Comparison of ENCODE assay signal across 1 cellular context in the genomic region with DNA sequence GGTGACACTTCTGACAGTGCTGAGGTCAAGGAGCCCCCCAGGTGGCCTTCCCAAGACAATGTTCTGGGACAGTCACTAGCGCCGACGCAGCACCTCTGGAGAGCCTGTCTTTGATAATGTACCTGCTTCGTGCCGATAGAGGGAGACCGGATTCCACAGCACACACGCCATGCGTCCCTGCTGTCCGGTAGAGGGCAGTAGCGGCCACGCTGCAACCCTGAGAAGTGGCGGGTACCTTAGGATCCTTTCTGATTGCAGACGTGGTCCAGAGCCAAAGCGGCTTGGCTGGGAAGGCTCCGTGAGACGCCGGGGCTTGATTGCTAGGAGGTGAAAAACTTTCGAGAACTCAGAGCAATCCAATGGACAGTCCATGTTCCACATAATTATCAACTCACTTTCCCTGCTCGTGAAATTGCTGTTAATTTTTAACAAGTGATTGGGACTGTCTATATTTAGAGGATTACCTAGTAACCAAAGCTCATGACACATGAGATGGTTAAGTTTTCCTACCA.
TF ChIP-seq lines count a peak whose summit lies in the region.

No MANE protein-coding gene starts in this region.

TF ChIP-seq in HepG2, 621 proteins besides CTCF, POLR2A, EP300 and RAD21 (continued from another document and continues in another):
- TF ChIP-seq, protein P1, sequence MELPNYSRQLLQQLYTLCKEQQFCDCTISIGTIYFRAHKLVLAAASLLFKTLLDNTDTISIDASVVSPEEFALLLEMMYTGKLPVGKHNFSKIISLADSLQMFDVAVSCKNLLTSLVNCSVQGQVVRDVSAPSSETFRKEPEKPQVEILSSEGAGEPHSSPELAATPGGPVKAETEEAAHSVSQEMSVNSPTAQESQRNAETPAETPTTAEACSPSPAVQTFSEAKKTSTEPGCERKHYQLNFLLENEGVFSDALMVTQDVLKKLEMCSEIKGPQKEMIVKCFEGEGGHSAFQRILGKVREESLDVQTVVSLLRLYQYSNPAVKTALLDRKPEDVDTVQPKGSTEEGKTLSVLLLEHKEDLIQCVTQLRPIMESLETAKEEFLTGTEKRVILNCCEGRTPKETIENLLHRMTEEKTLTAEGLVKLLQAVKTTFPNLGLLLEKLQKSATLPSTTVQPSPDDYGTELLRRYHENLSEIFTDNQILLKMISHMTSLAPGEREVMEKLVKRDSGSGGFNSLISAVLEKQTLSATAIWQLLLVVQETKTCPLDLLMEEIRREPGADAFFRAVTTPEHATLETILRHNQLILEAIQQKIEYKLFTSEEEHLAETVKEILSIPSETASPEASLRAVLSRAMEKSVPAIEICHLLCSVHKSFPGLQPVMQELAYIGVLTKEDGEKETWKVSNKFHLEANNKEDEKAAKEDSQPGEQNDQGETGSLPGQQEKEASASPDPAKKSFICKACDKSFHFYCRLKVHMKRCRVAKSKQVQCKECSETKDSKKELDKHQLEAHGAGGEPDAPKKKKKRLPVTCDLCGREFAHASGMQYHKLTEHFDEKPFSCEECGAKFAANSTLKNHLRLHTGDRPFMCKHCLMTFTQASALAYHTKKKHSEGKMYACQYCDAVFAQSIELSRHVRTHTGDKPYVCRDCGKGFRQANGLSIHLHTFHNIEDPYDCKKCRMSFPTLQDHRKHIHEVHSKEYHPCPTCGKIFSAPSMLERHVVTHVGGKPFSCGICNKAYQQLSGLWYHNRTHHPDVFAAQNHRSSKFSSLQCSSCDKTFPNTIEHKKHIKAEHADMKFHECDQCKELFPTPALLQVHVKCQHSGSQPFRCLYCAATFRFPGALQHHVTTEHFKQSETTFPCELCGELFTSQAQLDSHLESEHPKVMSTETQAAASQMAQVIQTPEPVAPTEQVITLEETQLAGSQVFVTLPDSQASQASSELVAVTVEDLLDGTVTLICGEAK (IDR thresholded peaks at IDR 0.05) = no peak
- TF ChIP-seq, protein P1 (CRISPR knock-in tag; IDR thresholded peaks at IDR 0.05) = no peak
- TF ChIP-seq CEBPG (CRISPR knock-in tag; IDR thresholded peaks at IDR 0.05) = peak; percentile 57
- TF ChIP-seq ZKSCAN8 (CRISPR knock-in tag; IDR thresholded peaks at IDR 0.05; ENCODE audit: borderline replicate concordance) = no peak
- no peak for TF ChIP-seq ZNF383 (CRISPR knock-in tag; IDR thresholded peaks at IDR 0.05; ENCODE audit: borderline replicate concordance)
- TF ChIP-seq SRY (CRISPR knock-in tag; IDR thresholded peaks at IDR 0.05) = no peak
- TF ChIP-seq ZKSCAN1 (IDR thresholded peaks at IDR 0.05; ENCODE audit: low read length) = no peak
- no peak for TF ChIP-seq AKAP8 (CRISPR knock-in tag; IDR thresholded peaks at IDR 0.05)
- TF ChIP-seq TAF1 (CRISPR knock-in tag; IDR thresholded peaks at IDR 0.05) = no peak
- no peak for TF ChIP-seq TBP (CRISPR knock-in tag; IDR thresholded peaks at IDR 0.05)
- no peak for TF ChIP-seq SNAPC2 (CRISPR knock-in tag; IDR thresholded peaks at IDR 0.05)
- peak; percentile 58 for TF ChIP-seq FOSL2 (CRISPR knock-in tag; IDR thresholded peaks at IDR 0.05)
- TF ChIP-seq, protein P2, sequence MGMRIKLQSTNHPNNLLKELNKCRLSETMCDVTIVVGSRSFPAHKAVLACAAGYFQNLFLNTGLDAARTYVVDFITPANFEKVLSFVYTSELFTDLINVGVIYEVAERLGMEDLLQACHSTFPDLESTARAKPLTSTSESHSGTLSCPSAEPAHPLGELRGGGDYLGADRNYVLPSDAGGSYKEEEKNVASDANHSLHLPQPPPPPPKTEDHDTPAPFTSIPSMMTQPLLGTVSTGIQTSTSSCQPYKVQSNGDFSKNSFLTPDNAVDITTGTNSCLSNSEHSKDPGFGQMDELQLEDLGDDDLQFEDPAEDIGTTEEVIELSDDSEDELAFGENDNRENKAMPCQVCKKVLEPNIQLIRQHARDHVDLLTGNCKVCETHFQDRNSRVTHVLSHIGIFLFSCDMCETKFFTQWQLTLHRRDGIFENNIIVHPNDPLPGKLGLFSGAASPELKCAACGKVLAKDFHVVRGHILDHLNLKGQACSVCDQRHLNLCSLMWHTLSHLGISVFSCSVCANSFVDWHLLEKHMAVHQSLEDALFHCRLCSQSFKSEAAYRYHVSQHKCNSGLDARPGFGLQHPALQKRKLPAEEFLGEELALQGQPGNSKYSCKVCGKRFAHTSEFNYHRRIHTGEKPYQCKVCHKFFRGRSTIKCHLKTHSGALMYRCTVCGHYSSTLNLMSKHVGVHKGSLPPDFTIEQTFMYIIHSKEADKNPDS (CRISPR knock-in tag; IDR thresholded peaks at IDR 0.05) = no peak
- TF ChIP-seq ZNF101 (CRISPR knock-in tag; IDR thresholded peaks at IDR 0.05; ENCODE audit: borderline replicate concordance, low read depth) = no peak
- TF ChIP-seq, protein P3, sequence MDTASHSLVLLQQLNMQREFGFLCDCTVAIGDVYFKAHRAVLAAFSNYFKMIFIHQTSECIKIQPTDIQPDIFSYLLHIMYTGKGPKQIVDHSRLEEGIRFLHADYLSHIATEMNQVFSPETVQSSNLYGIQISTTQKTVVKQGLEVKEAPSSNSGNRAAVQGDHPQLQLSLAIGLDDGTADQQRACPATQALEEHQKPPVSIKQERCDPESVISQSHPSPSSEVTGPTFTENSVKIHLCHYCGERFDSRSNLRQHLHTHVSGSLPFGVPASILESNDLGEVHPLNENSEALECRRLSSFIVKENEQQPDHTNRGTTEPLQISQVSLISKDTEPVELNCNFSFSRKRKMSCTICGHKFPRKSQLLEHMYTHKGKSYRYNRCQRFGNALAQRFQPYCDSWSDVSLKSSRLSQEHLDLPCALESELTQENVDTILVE (CRISPR knock-in tag; IDR thresholded peaks at IDR 0.05) = peak; percentile 57; the same call in 1 of the 2 replicates
- TF ChIP-seq MED1 (CRISPR knock-in tag; IDR thresholded peaks at IDR 0.05) = no peak
- TF ChIP-seq CHCHD3 (CRISPR knock-in tag; IDR thresholded peaks at IDR 0.05) = no peak
- no peak for TF ChIP-seq ZNF670 (CRISPR knock-in tag; IDR thresholded peaks at IDR 0.05; ENCODE audit: borderline replicate concordance)
- TF ChIP-seq, protein P4, sequence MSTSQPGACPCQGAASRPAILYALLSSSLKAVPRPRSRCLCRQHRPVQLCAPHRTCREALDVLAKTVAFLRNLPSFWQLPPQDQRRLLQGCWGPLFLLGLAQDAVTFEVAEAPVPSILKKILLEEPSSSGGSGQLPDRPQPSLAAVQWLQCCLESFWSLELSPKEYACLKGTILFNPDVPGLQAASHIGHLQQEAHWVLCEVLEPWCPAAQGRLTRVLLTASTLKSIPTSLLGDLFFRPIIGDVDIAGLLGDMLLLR (CRISPR knock-in tag; IDR thresholded peaks at IDR 0.05) = peak; percentile 54; the same call in 1 of the 2 replicates
- peak; percentile 62 for TF ChIP-seq JARID2 (CRISPR knock-in tag; IDR thresholded peaks at IDR 0.05; ENCODE audit: insufficient replicate concordance)
- TF ChIP-seq HNRNPLL (IDR thresholded peaks at IDR 0.05; ENCODE audit: low read depth, low read length, poor library complexity, severe bottlenecking) = peak; percentile 28
- no peak for TF ChIP-seq IRX3 (CRISPR knock-in tag; IDR thresholded peaks at IDR 0.05; ENCODE audit: borderline replicate concordance, low read depth)
- TF ChIP-seq ZNF850 (CRISPR knock-in tag; conservative IDR thresholded peaks at IDR 0.05) = no peak
- peak; percentile 49; the same call in 1 of the 2 replicates for TF ChIP-seq GATAD1 (CRISPR knock-in tag; IDR thresholded peaks at IDR 0.05)
- no peak for TF ChIP-seq CHD4 (IDR thresholded peaks at IDR 0.05; ENCODE audit: borderline replicate concordance, low read length)
- TF ChIP-seq, protein P5, sequence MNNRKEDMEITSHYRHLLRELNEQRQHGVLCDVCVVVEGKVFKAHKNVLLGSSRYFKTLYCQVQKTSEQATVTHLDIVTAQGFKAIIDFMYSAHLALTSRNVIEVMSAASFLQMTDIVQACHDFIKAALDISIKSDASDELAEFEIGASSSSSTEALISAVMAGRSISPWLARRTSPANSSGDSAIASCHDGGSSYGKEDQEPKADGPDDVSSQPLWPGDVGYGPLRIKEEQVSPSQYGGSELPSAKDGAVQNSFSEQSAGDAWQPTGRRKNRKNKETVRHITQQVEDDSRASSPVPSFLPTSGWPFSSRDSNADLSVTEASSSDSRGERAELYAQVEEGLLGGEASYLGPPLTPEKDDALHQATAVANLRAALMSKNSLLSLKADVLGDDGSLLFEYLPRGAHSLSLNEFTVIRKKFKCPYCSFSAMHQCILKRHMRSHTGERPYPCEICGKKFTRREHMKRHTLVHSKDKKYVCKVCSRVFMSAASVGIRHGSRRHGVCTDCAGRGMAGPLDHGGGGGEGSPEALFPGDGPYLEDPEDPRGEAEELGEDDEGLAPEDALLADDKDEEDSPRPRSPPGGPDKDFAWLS (CRISPR knock-in tag; IDR thresholded peaks at IDR 0.05; ENCODE audit: borderline replicate concordance) = no peak
- TF ChIP-seq NFIC (IDR thresholded peaks at IDR 0.05; ENCODE audit: low read length) = no peak
- TF ChIP-seq, protein P6, sequence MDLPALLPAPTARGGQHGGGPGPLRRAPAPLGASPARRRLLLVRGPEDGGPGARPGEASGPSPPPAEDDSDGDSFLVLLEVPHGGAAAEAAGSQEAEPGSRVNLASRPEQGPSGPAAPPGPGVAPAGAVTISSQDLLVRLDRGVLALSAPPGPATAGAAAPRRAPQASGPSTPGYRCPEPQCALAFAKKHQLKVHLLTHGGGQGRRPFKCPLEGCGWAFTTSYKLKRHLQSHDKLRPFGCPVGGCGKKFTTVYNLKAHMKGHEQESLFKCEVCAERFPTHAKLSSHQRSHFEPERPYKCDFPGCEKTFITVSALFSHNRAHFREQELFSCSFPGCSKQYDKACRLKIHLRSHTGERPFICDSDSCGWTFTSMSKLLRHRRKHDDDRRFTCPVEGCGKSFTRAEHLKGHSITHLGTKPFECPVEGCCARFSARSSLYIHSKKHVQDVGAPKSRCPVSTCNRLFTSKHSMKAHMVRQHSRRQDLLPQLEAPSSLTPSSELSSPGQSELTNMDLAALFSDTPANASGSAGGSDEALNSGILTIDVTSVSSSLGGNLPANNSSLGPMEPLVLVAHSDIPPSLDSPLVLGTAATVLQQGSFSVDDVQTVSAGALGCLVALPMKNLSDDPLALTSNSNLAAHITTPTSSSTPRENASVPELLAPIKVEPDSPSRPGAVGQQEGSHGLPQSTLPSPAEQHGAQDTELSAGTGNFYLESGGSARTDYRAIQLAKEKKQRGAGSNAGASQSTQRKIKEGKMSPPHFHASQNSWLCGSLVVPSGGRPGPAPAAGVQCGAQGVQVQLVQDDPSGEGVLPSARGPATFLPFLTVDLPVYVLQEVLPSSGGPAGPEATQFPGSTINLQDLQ (CRISPR knock-in tag; IDR thresholded peaks at IDR 0.05) = no peak
- no peak for TF ChIP-seq PAWR (CRISPR knock-in tag; IDR thresholded peaks at IDR 0.05; ENCODE audit: borderline replicate concordance)
- TF ChIP-seq, protein P7, sequence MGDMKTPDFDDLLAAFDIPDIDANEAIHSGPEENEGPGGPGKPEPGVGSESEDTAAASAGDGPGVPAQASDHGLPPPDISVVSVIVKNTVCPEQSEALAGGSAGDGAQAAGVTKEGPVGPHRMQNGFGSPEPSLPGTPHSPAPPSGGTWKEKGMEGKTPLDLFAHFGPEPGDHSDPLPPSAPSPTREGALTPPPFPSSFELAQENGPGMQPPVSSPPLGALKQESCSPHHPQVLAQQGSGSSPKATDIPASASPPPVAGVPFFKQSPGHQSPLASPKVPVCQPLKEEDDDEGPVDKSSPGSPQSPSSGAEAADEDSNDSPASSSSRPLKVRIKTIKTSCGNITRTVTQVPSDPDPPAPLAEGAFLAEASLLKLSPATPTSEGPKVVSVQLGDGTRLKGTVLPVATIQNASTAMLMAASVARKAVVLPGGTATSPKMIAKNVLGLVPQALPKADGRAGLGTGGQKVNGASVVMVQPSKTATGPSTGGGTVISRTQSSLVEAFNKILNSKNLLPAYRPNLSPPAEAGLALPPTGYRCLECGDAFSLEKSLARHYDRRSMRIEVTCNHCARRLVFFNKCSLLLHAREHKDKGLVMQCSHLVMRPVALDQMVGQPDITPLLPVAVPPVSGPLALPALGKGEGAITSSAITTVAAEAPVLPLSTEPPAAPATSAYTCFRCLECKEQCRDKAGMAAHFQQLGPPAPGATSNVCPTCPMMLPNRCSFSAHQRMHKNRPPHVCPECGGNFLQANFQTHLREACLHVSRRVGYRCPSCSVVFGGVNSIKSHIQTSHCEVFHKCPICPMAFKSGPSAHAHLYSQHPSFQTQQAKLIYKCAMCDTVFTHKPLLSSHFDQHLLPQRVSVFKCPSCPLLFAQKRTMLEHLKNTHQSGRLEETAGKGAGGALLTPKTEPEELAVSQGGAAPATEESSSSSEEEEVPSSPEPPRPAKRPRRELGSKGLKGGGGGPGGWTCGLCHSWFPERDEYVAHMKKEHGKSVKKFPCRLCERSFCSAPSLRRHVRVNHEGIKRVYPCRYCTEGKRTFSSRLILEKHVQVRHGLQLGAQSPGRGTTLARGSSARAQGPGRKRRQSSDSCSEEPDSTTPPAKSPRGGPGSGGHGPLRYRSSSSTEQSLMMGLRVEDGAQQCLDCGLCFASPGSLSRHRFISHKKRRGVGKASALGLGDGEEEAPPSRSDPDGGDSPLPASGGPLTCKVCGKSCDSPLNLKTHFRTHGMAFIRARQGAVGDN (CRISPR knock-in tag; IDR thresholded peaks at IDR 0.05) = peak; percentile 59
- no peak for TF ChIP-seq PHF21A (CRISPR knock-in tag; IDR thresholded peaks at IDR 0.05)
- TF ChIP-seq LCORL (IDR thresholded peaks at IDR 0.05) = no peak
- TF ChIP-seq LCORL (CRISPR knock-in tag; IDR thresholded peaks at IDR 0.05) = peak; percentile 61; the same call in 1 of the 2 replicates
- TF ChIP-seq ZMAT3 (CRISPR knock-in tag; conservative IDR thresholded peaks at IDR 0.05) = 0 out of 2 replicates have a peak, but pooled peaks have one; percentile 59
- no peak for TF ChIP-seq PCBP2 (optimal IDR thresholded peaks at IDR 0.05; ENCODE audit: low read depth, low read length, poor library complexity, severe bottlenecking)
- no peak for TF ChIP-seq FOXK2 (IDR thresholded peaks at IDR 0.05)
- TF ChIP-seq ZNF205 (CRISPR knock-in tag; IDR thresholded peaks at IDR 0.05) = peak; percentile 83; the same call in 1 of the 2 replicates
- no peak for TF ChIP-seq MAF1 (CRISPR knock-in tag; IDR thresholded peaks at IDR 0.05; ENCODE audit: borderline replicate concordance)
- 0 out of 2 replicates have a peak, but pooled peaks have one; percentile 79 for TF ChIP-seq ZNF619 (CRISPR knock-in tag; IDR thresholded peaks at IDR 0.05)
